ENCODE assay signal across 1 cellular context in the genomic region with DNA sequence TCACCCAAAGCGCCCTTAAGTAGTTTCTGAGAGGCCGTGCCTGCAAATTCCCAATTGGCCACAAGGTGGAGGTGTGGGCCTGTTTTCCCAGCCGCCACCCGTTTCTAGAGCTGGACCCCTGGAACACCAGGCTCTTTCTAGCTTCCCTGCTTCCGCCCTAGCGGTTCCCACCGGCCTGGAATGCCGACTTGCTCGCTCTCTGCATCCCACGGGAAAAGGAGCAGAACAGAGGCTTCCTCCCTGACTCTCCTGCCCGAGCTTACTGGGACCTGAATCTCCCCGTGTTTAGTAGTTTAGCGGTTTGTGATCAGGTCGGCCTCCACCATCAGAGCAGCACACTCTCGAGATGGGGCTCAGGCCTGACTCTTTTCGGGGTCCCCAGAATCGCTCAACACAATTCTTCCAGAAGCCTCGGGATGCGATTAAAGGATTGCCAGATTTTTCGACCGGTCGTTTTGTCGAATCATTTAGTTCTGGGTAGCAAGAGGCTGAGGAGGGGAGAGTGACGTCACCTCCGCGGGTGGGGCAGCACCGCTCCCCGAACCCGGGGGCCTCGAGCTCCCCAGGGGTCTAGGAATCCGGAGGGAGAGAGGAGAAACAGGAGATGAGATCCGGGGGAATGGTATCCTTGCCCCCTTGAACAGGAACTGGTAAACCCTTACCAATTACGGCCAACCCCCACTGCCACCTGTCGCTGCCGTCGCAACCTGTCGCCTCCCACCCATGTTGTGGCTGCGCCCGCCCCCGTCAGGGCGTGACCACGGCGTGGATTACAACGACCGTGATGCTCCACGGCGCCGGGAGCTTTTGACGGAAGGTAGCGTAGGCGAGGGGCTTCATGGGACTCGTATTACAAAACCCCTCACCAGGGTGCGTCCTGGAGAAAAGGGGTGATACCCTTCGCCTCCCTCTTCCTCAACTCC.
TF ChIP-seq lines count a peak whose summit lies in the region.

No MANE protein-coding gene starts in this region.

TF ChIP-seq in K562, 482 proteins besides CTCF, POLR2A, EP300 and RAD21 (continues in another document):
- TF ChIP-seq HDAC8 (tag; IDR thresholded peaks at IDR 0.05) (no peak), CTBP1 (IDR thresholded peaks at IDR 0.05; ENCODE audit: borderline replicate concordance) (peak; percentile 76; the same call in 1 of the 2 replicates), PHF8 (IDR thresholded peaks at IDR 0.05; ENCODE audit: borderline replicate concordance, low read length) (peak; percentile 52; the same call in 1 of the 2 replicates), XRCC3 (IDR thresholded peaks at IDR 0.05) (no peak), ZC3H4 (CRISPR knock-in tag; IDR thresholded peaks at IDR 0.05; ENCODE audit: borderline replicate concordance) (peak; percentile 79; the same call in 1 of the 2 replicates), HDAC3 (IDR thresholded peaks at IDR 0.05; ENCODE audit: borderline replicate concordance, partially characterized antibody) (no peak), TBP (optimal IDR thresholded peaks at IDR 0.05; ENCODE audit: low read depth, low read length) (peak; percentile 19), TSC22D4 (tag; IDR thresholded peaks at IDR 0.05) (no peak), KAT7 (CRISPR knock-in tag; IDR thresholded peaks at IDR 0.05; ENCODE audit: borderline replicate concordance) (no peak), TBL1XR1 (IDR thresholded peaks at IDR 0.05; ENCODE audit: low read length in 2 of 2) (peak in 1 of 2 experiments; percentile 10; a peak in 1 of 4 replicates), MAZ (CRISPR knock-in tag; conservative IDR thresholded peaks at IDR 0.05 in 1 of 2, IDR thresholded peaks at IDR 0.05 in 1 of 2) (peak; percentile 82 to 95), CBX2 (IDR thresholded peaks at IDR 0.05; ENCODE audit: insufficient read depth, low read length, poor library complexity, severe bottlenecking) (no peak), BDP1 (IDR thresholded peaks at IDR 0.05; ENCODE audit: insufficient read depth, insufficient read length) (no peak), CC2D1A (IDR thresholded peaks at IDR 0.05) (peak; percentile 61; the same call in 1 of the 2 replicates), FOSL1 (tag; conservative IDR thresholded peaks at IDR 0.05) (peak; percentile 78), FIP1L1 (IDR thresholded peaks at IDR 0.05; ENCODE audit: low read depth, low read length, poor library complexity, severe bottlenecking) (no peak), NR4A1 (CRISPR knock-in tag; IDR thresholded peaks at IDR 0.05) (0 out of 2 replicates have a peak, but pooled peaks have one; percentile 50), NR4A1 (tag; IDR thresholded peaks at IDR 0.05) (no peak; the same call in 1 of the 2 replicates), SP1 (CRISPR knock-in tag; IDR thresholded peaks at IDR 0.05) (peak; percentile 82), E2F3 (CRISPR knock-in tag; IDR thresholded peaks at IDR 0.05) (no peak), ZBTB8A (IDR thresholded peaks at IDR 0.05; ENCODE audit: partially characterized antibody) (no peak), ZNF274 (IDR thresholded peaks at IDR 0.05; ENCODE audit: borderline replicate concordance, low read depth, low read length) (no peak), TEAD4 (IDR thresholded peaks at IDR 0.05; ENCODE audit: low read length) (peak; percentile 5; the same call in 1 of the 2 replicates), TEAD4 (CRISPR knock-in tag; IDR thresholded peaks at IDR 0.05; ENCODE audit: borderline replicate concordance) (no peak), ZNF445 (CRISPR knock-in tag; IDR thresholded peaks at IDR 0.05; ENCODE audit: low read depth) (no peak), GATAD2A (IDR thresholded peaks at IDR 0.05) (peak; percentile 59), STAT5A (IDR thresholded peaks at IDR 0.05; ENCODE audit: borderline replicate concordance, low read length) (0 out of 2 replicates have a peak, but pooled peaks have one; percentile 10), HMGN3 (IDR thresholded peaks at IDR 0.05; ENCODE audit: borderline replicate concordance, extremely low read depth, insufficient read length, low read depth, low read length) (peak; percentile 52), SMAD2 (IDR thresholded peaks at IDR 0.05; ENCODE audit: low read depth, low read length) (no peak), YBX1 (IDR thresholded peaks at IDR 0.05) (no peak), KDM4B (IDR thresholded peaks at IDR 0.05; ENCODE audit: borderline replicate concordance in 2 of 2, low read depth in 1 of 2) (no peak), MYC (IDR thresholded peaks at IDR 0.05; ENCODE audit: low read depth, low read length) (peak; percentile 66), MYC (CRISPR knock-in tag; IDR thresholded peaks at IDR 0.05; ENCODE audit: borderline replicate concordance, low read depth) (peak; percentile 41; the same call in 1 of the 2 replicates), NFRKB (IDR thresholded peaks at IDR 0.05; ENCODE audit: low read depth) (0 out of 2 replicates have a peak, but pooled peaks have one; percentile 42), KLF1 (tag; IDR thresholded peaks at IDR 0.05) (peak; percentile 76), CBX8 (IDR thresholded peaks at IDR 0.05; ENCODE audit: borderline replicate concordance, extremely low read depth, low read depth, low read length, poor library complexity, severe bottlenecking) (no peak), MCM5 (IDR thresholded peaks at IDR 0.05; ENCODE audit: low read depth) (no peak), ZFP30 (CRISPR knock-in tag; IDR thresholded peaks at IDR 0.05; ENCODE audit: borderline replicate concordance) (no peak), ZNF232 (CRISPR knock-in tag; IDR thresholded peaks at IDR 0.05) (0 out of 2 replicates have a peak, but pooled peaks have one; percentile 41), ETV5 (CRISPR knock-in tag; IDR thresholded peaks at IDR 0.05; ENCODE audit: low read depth) (no peak), NEUROD1 (IDR thresholded peaks at IDR 0.05; ENCODE audit: borderline replicate concordance, low read depth, low read length, partially characterized antibody) (peak; percentile 20)
- TF ChIP-seq, protein P1, sequence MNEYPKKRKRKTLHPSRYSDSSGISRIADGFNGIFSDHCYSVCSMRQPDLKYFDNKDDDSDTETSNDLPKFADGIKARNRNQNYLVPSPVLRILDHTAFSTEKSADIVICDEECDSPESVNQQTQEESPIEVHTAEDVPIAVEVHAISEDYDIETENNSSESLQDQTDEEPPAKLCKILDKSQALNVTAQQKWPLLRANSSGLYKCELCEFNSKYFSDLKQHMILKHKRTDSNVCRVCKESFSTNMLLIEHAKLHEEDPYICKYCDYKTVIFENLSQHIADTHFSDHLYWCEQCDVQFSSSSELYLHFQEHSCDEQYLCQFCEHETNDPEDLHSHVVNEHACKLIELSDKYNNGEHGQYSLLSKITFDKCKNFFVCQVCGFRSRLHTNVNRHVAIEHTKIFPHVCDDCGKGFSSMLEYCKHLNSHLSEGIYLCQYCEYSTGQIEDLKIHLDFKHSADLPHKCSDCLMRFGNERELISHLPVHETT (CRISPR knock-in tag; conservative IDR thresholded peaks at IDR 0.05 in 1 of 2, IDR thresholded peaks at IDR 0.05 in 1 of 2) = no peak; a peak in 1 of 4 replicates
- TF ChIP-seq, protein P2, sequence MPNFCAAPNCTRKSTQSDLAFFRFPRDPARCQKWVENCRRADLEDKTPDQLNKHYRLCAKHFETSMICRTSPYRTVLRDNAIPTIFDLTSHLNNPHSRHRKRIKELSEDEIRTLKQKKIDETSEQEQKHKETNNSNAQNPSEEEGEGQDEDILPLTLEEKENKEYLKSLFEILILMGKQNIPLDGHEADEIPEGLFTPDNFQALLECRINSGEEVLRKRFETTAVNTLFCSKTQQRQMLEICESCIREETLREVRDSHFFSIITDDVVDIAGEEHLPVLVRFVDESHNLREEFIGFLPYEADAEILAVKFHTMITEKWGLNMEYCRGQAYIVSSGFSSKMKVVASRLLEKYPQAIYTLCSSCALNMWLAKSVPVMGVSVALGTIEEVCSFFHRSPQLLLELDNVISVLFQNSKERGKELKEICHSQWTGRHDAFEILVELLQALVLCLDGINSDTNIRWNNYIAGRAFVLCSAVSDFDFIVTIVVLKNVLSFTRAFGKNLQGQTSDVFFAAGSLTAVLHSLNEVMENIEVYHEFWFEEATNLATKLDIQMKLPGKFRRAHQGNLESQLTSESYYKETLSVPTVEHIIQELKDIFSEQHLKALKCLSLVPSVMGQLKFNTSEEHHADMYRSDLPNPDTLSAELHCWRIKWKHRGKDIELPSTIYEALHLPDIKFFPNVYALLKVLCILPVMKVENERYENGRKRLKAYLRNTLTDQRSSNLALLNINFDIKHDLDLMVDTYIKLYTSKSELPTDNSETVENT (CRISPR knock-in tag; IDR thresholded peaks at IDR 0.05) = peak; percentile 28; the same call in 1 of the 2 replicates
- TF ChIP-seq, protein P3, sequence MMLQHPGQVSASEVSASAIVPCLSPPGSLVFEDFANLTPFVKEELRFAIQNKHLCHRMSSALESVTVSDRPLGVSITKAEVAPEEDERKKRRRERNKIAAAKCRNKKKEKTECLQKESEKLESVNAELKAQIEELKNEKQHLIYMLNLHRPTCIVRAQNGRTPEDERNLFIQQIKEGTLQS (IDR thresholded peaks at IDR 0.05) = peak; percentile 99
- TF ChIP-seq, protein P3 (CRISPR knock-in tag; conservative IDR thresholded peaks at IDR 0.05) = peak; percentile 86
- TF ChIP-seq, protein P4, sequence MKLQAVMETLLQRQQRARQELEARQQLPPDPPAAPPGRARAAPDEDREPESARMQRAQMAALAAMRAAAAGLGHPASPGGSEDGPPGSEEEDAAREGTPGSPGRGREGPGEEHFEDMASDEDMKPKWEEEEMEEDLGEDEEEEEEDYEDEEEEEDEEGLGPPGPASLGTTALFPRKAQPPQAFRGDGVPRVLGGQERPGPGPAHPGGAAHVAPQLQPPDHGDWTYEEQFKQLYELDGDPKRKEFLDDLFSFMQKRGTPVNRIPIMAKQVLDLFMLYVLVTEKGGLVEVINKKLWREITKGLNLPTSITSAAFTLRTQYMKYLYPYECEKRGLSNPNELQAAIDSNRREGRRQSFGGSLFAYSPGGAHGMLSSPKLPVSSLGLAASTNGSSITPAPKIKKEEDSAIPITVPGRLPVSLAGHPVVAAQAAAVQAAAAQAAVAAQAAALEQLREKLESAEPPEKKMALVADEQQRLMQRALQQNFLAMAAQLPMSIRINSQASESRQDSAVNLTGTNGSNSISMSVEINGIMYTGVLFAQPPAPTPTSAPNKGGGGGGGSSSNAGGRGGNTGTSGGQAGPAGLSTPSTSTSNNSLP (IDR thresholded peaks at IDR 0.05; ENCODE audit: borderline replicate concordance, low read depth, low read length) = no peak
- TF ChIP-seq, protein P5, sequence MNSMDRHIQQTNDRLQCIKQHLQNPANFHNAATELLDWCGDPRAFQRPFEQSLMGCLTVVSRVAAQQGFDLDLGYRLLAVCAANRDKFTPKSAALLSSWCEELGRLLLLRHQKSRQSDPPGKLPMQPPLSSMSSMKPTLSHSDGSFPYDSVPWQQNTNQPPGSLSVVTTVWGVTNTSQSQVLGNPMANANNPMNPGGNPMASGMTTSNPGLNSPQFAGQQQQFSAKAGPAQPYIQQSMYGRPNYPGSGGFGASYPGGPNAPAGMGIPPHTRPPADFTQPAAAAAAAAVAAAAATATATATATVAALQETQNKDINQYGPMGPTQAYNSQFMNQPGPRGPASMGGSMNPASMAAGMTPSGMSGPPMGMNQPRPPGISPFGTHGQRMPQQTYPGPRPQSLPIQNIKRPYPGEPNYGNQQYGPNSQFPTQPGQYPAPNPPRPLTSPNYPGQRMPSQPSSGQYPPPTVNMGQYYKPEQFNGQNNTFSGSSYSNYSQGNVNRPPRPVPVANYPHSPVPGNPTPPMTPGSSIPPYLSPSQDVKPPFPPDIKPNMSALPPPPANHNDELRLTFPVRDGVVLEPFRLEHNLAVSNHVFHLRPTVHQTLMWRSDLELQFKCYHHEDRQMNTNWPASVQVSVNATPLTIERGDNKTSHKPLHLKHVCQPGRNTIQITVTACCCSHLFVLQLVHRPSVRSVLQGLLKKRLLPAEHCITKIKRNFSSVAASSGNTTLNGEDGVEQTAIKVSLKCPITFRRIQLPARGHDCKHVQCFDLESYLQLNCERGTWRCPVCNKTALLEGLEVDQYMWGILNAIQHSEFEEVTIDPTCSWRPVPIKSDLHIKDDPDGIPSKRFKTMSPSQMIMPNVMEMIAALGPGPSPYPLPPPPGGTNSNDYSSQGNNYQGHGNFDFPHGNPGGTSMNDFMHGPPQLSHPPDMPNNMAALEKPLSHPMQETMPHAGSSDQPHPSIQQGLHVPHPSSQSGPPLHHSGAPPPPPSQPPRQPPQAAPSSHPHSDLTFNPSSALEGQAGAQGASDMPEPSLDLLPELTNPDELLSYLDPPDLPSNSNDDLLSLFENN (IDR thresholded peaks at IDR 0.05; ENCODE audit: low read depth in 2 of 2, low read length in 2 of 2) = peak in 1 of 2 experiments; percentile 39; a peak in 1 of 4 replicates
- TF ChIP-seq, protein P6, sequence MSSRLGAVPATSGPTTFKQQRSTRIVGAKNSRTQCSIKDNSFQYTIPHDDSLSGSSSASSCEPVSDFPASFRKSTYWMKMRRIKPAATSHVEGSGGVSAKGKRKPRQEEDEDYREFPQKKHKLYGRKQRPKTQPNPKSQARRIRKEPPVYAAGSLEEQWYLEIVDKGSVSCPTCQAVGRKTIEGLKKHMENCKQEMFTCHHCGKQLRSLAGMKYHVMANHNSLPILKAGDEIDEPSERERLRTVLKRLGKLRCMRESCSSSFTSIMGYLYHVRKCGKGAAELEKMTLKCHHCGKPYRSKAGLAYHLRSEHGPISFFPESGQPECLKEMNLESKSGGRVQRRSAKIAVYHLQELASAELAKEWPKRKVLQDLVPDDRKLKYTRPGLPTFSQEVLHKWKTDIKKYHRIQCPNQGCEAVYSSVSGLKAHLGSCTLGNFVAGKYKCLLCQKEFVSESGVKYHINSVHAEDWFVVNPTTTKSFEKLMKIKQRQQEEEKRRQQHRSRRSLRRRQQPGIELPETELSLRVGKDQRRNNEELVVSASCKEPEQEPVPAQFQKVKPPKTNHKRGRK (tag; IDR thresholded peaks at IDR 0.05) = no peak
- TF ChIP-seq, protein P7, sequence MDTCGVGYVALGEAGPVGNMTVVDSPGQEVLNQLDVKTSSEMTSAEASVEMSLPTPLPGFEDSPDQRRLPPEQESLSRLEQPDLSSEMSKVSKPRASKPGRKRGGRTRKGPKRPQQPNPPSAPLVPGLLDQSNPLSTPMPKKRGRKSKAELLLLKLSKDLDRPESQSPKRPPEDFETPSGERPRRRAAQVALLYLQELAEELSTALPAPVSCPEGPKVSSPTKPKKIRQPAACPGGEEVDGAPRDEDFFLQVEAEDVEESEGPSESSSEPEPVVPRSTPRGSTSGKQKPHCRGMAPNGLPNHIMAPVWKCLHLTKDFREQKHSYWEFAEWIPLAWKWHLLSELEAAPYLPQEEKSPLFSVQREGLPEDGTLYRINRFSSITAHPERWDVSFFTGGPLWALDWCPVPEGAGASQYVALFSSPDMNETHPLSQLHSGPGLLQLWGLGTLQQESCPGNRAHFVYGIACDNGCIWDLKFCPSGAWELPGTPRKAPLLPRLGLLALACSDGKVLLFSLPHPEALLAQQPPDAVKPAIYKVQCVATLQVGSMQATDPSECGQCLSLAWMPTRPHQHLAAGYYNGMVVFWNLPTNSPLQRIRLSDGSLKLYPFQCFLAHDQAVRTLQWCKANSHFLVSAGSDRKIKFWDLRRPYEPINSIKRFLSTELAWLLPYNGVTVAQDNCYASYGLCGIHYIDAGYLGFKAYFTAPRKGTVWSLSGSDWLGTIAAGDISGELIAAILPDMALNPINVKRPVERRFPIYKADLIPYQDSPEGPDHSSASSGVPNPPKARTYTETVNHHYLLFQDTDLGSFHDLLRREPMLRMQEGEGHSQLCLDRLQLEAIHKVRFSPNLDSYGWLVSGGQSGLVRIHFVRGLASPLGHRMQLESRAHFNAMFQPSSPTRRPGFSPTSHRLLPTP (IDR thresholded peaks at IDR 0.05; ENCODE audit: borderline replicate concordance, extremely low read depth, insufficient read length) = peak; percentile 12
